In genomic region chr1:156464825-156465452, GRCh38 we compare ENCODE assay signal across 15 cellular contexts. TPM values are rescaled to one million over a fixed set of nuclear protein-coding genes. Genes with fewer than 3 reads are reported as not detected.
DNase-seq lines count a peak whose midpoint lies in the region; ATAC-seq, FAIRE-seq and TF ChIP-seq lines count a peak whose summit lies in the region.
"Had no signal": no experiment of that assay in that cellular context is flagged by ENCODE, and none has a peak within 500 bp of the region (broad histone marks: within the 10 kb centered on the region; RNA-seq: fewer than 3 reads in every experiment).

No MANE protein-coding gene starts in this region.

- CTCF ChIA-PET in activated CD8-positive, alpha-beta T cell treated with anti-CD3 and anti-CD28 coated beads, Interleukin-2, amount 10 ng/mL, durations not matched to agents 7 days and 5 days (lab: Charles Lee): interaction anchor here (0.8 to 2.7 kb wide), 3 partner anchors 36 to 143 kb away, joined by 3 to 12 read pairs (median 4); no protein-coding TSS in a partner anchor

- TF ChIP-seq POLR2A in GM12891 (IDR thresholded peaks at IDR 0.05; ENCODE audit: low read depth, low read length): peak; percentile 45; the same call in 1 of the 2 replicates
- TF ChIP-seq POLR2A in gastroesophageal sphincter (IDR thresholded peaks at IDR 0.05): no peak

- no peak overlapping the region for H3K9ac ChIP-seq in kidney (ENCODE audit: low read length in 2 of 2)

- peak overlapping the region; percentile 8 for H3K27ac Mint-ChIP-seq in activated CD8-positive, alpha-beta T cell treated with anti-CD3 and anti-CD28 coated beads, Interleukin-2, amount 10 ng/mL, durations not matched to agents 7 days and 5 days
- H3K27ac Mint-ChIP-seq: activated naive CD8-positive, alpha-beta T cell treated with anti-CD3 and anti-CD28 coated beads, Interleukin-2, amount 10 ng/mL, durations not matched to agents 7 days and 5 days had no signal

- no peaks in the 10 kb centered on the region for H3K9me3 Mint-ChIP-seq in activated CD8-positive, alpha-beta T cell treated with anti-CD3 and anti-CD28 coated beads, Interleukin-2, amount 10 ng/mL, durations not matched to agents 7 days and 5 days (ENCODE audit: insufficient read depth)
- H3K9me3 Mint-ChIP-seq: activated naive CD8-positive, alpha-beta T cell treated with anti-CD3 and anti-CD28 coated beads, Interleukin-2, amount 10 ng/mL, durations not matched to agents 7 days and 5 days had no signal

- H3K4me1 ChIP-seq in gastroesophageal sphincter: peaks cover 9 to 75% (median 39%) of the 10 kb centered on the region in 3 donors
- H3K4me1 ChIP-seq in kidney (ENCODE audit: control insufficient read depth in 1 of 2, insufficient read depth in 1 of 2, low read depth in 1 of 2, low read length in 2 of 2): peaks cover 0 to 20% of the 10 kb centered on the region in 2 donors
- H3K4me1 ChIP-seq: SJCRH30 had no signal

- WGBS in gastroesophageal sphincter (ENCODE audit: low coverage in 1 of 2), 2 donors: 49% methylated on average over 6 of the region's 9 CpGs; no CpG with 5 or more reads in 1 of the 2 donors

- H3K36me3 ChIP-seq in gastroesophageal sphincter: peaks cover 4 to 57% of the 10 kb centered on the region in 2 donors
- peaks cover 18 to 31% of the 10 kb centered on the region in 2 donors for H3K36me3 ChIP-seq in kidney (ENCODE audit: control insufficient read depth in 1 of 2, insufficient read depth in 2 of 2, low read length in 2 of 2)

- no peak for TF ChIP-seq EP300 in gastroesophageal sphincter (IDR thresholded peaks at IDR 0.05)

- POLR2A ChIA-PET in activated CD8-positive, alpha-beta T cell treated with anti-CD3 and anti-CD28 coated beads, Interleukin-2, amount 10 ng/mL, durations not matched to agents 7 days and 5 days (lab: Charles Lee): no interaction called here

- H3K27me3 ChIP-seq in gastroesophageal sphincter: no peaks in the 10 kb centered on the region
- H3K27me3 ChIP-seq: SJCRH30 had no signal

- no peaks in the 10 kb centered on the region for H3K27me3 Mint-ChIP-seq in activated CD8-positive, alpha-beta T cell treated with anti-CD3 and anti-CD28 coated beads, Interleukin-2, amount 10 ng/mL, durations not matched to agents 7 days and 5 days (ENCODE audit: low read depth)
- H3K27me3 Mint-ChIP-seq: activated naive CD8-positive, alpha-beta T cell treated with anti-CD3 and anti-CD28 coated beads, Interleukin-2, amount 10 ng/mL, durations not matched to agents 7 days and 5 days had no signal

- H3K36me3 Mint-ChIP-seq in activated CD8-positive, alpha-beta T cell treated with anti-CD3 and anti-CD28 coated beads, Interleukin-2, amount 10 ng/mL, durations not matched to agents 7 days and 5 days (ENCODE audit: low read depth): peaks cover 26% of the 10 kb centered on the region

- H3K4me3 Mint-ChIP-seq in activated CD8-positive, alpha-beta T cell treated with anti-CD3 and anti-CD28 coated beads, Interleukin-2, amount 10 ng/mL, durations not matched to agents 7 days and 5 days: no peak overlapping the region
- H3K4me3 Mint-ChIP-seq: activated naive CD8-positive, alpha-beta T cell treated with anti-CD3 and anti-CD28 coated beads, Interleukin-2, amount 10 ng/mL, durations not matched to agents 7 days and 5 days had no signal

- no peak for ATAC-seq in activated CD8-positive, alpha-beta T cell treated with anti-CD3 and anti-CD28 coated beads, Interleukin-2, amount 10 ng/mL, durations not matched to agents 7 days and 5 days
- no peak for ATAC-seq in gastroesophageal sphincter

- intact Hi-C loops in kidney (cut with DNase I): no loop called here

- H3K9me3 ChIP-seq in gastroesophageal sphincter: no peaks in the 10 kb centered on the region
- no peaks in the 10 kb centered on the region for H3K9me3 ChIP-seq in kidney (ENCODE audit: control insufficient read depth in 1 of 2, low read length in 2 of 2)
- H3K9me3 ChIP-seq: SJCRH30 had no signal

- FAIRE-seq in GM12891 (lab: Jason Lieb, UNC): no peak
- FAIRE-seq in kidney (lab: Jason Lieb, UNC): no peak
- FAIRE-seq: endometrium, GM12892 had no signal

- peaks cover 12% of the 10 kb centered on the region for H3K4me1 Mint-ChIP-seq in activated CD8-positive, alpha-beta T cell treated with anti-CD3 and anti-CD28 coated beads, Interleukin-2, amount 10 ng/mL, durations not matched to agents 7 days and 5 days (ENCODE audit: low read depth)

- peak overlapping the region; percentile 76 to 100 (median 84) for H3K27ac ChIP-seq in gastroesophageal sphincter
- peak overlapping the region in 1 of 2 donors; percentile 61 for H3K27ac ChIP-seq in kidney (ENCODE audit: low read depth in 2 of 2, low read length in 2 of 2)
- H3K27ac ChIP-seq: SJCRH30 had no signal

- H3K4me3 ChIP-seq in gastroesophageal sphincter: no peak overlapping the region
- no peak overlapping the region for H3K4me3 ChIP-seq in skeletal muscle cell (ENCODE audit: low read depth, low read length)
- H3K4me3 ChIP-seq in kidney (ENCODE audit: low read length in 2 of 2): no peak overlapping the region
- H3K4me3 ChIP-seq: SJCRH30 had no signal

- DNase-seq in GM12891 (ENCODE audit: insufficient read length, low spot score) (no peak), skeletal muscle cell (ENCODE audit: low read depth) (peak; percentile 72), NCI-H2227 treated with DMSO at 0.1 percent for 48 hours (lab: John Stamatoyannopoulos, UW) (no peak), kidney (no peak), midbrain (lab: John Stamatoyannopoulos, UW) (no peak)
- no peak for DNase-seq in activated CD8-positive, alpha-beta T cell treated with anti-CD3 and anti-CD28 coated beads, Interleukin-2, amount 10 ng/mL, durations not matched to agents 7 days and 5 days
- no peak for DNase-seq in activated CD4-positive, alpha-beta T cell treated with anti-CD3 and anti-CD28 coated beads, Interleukin-2, amount 50 U/mL, for 1 hour
- DNase-seq: activated CD4-positive, alpha-beta T cell treated with anti-CD3 and anti-CD28 coated beads for 4 hours; activated naive CD8-positive, alpha-beta T cell treated with anti-CD3 and anti-CD28 coated beads, Interleukin-2, amount 10 ng/mL, durations not matched to agents 7 days and 5 days; DMS 273 treated with DMSO at 0.1 percent for 48 hours; NCI-H526 treated with DMSO at 0.1 percent for 48 hours had no signal

- no peak for TF ChIP-seq CTCF in gastroesophageal sphincter (IDR thresholded peaks at IDR 0.05)
- TF ChIP-seq CTCF in kidney (IDR thresholded peaks at IDR 0.05; ENCODE audit: borderline replicate concordance, extremely low read depth, insufficient read depth): no peak

TF ChIP-seq in GM12891, 5 proteins besides CTCF, POLR2A, EP300 and RAD21:
- TF ChIP-seq POU2F2 (IDR thresholded peaks at IDR 0.05; ENCODE audit: low read depth, low read length): no peak
- no peak for TF ChIP-seq PAX5 (IDR thresholded peaks at IDR 0.05; ENCODE audit: insufficient read depth, low read length, severe bottlenecking)
- no peak for TF ChIP-seq TAF1 (IDR thresholded peaks at IDR 0.05; ENCODE audit: low read depth, low read length)
- peak; percentile 60; the same call in 1 of the 2 replicates for TF ChIP-seq POLR2AphosphoS5 (IDR thresholded peaks at IDR 0.05; ENCODE audit: low read depth, low read length)
- no peak for TF ChIP-seq SPI1 (IDR thresholded peaks at IDR 0.05; ENCODE audit: low read depth, low read length)

RNA-seq across cellular contexts. Expression of gene MEF2D, which starts 35.6 kb away (rescaled TPM):
- polyA plus RNA-seq in GM12891 (2012; ENCODE audit: low read depth, missing spikeins): 23.8 TPM
- total RNA-seq in activated CD8-positive, alpha-beta T cell treated with anti-CD3 and anti-CD28 coated beads, Interleukin-2, amount 10 ng/mL, durations not matched to agents 7 days and 5 days: 10 to 100 TPM; 34.8 to 40.1 TPM
- total RNA-seq in gastroesophageal sphincter (10 to 100 TPM; 49.0 to 94.3 (median 67.1) TPM), kidney (49.3 TPM)
- polyA plus RNA-seq in kidney (ENCODE audit: insufficient read depth, low read depth, low replicate concordance): 13.7 TPM
